8 cellular contexts compared by ENCODE assay signal in the genomic region with DNA sequence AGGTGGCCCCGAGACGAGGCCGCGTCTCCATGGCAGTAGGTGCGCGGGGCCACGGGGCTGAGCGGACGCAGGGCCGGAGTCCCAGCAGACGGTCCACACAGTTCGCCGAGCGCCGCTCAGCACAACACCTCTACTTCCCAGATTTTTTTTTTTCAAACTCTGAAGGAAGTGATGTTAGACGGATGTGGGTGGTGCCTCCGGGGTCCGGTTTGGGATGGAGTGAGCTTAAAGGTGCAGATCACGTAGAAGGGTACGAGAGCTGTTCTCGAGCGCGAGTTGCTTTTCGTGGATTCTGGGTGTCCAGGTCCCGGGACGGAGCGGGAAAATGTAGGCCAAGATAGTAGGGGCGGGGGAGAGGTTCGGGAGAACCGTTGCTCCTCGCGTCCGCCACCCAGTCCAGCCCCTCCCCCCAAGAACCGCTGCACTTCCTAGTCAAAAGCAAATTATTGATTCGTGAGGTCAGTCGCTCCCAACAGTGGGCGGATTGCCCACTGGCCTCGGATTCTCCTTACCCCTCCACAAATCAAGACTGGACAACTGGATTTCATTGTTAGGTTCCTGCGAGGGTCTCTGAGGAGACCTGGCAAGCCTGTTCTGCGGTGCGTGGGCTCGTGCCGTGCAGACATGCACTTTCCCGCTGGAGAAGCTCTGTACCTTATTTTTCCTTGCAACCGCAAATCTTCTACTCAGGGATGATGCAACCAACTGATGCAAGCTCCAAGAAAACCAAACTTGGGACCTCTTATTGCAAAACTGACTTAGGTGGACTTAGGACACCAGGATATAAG. TPM values are rescaled to one million over a fixed set of nuclear protein-coding genes. Genes with fewer than 3 reads are reported as not detected.
DNase-seq lines count a peak whose midpoint lies in the region; ATAC-seq and TF ChIP-seq lines count a peak whose summit lies in the region.

Gene TXNDC12, minus strand, starts transcription at position 126 of the 788 bp plus-strand sequence. Its CDS starts 95 bp downstream, at position 31.

- WGBS in stomach, 5 donors: 0 to 1% (median 0%) methylated on average over 44 to 45 of the region's 45 CpGs

- H4K20me1 ChIP-seq in DOHH2 (ENCODE audit: control insufficient read depth, insufficient read depth, low read depth, low read length): no peaks in the 10 kb centered on the region

- no peaks in the 10 kb centered on the region for H3K9me2 ChIP-seq in DOHH2 (replicated peaks; ENCODE audit: control insufficient read depth, low read length)

- H3K36me3 ChIP-seq in DOHH2 (ENCODE audit: control insufficient read depth, low read length) (peaks cover 60% of the 10 kb centered on the region), MG63 (peaks cover 30% of the 10 kb centered on the region), stomach (peaks cover 3 to 29% (median 27%) of the 10 kb centered on the region in 4 donors)

- H3K27ac ChIP-seq in DOHH2 (ENCODE audit: low read depth, low read length) (peak within 1 kb of the TSS; percentile 66), stomach (peak within 1 kb of the TSS; percentile 90 to 99 (median 95))

- TF ChIP-seq CTCF in DOHH2 (IDR thresholded peaks at IDR 0.05; ENCODE audit: low read depth, low read length, poor library complexity, severe bottlenecking) (no peak), fibroblast of the aortic adventitia (IDR thresholded peaks at IDR 0.05; ENCODE audit: insufficient read depth, low read length) (no peak), stomach (IDR thresholded peaks at IDR 0.05) (no peak)

- H3K79me2 ChIP-seq in DOHH2 (ENCODE audit: control insufficient read depth, low read length): peaks cover 95% of the 10 kb centered on the region

- peaks cover 43 to 53% of the 10 kb centered on the region in 2 donors for H3K4me1 Mint-ChIP-seq in natural killer cell treated with Interleukin-12 subunit alpha and Interleukin-12 subunit beta and Interleukin-15 and Interleukin-18, amount 100 ng/mL, for 72 hours (ENCODE audit: low read depth in 2 of 2)

- peak in 2 of 4 donors; percentile 35 to 81 for TF ChIP-seq POLR2A in stomach (IDR thresholded peaks at IDR 0.05)

- intact Hi-C loops in stomach (cut with DNase I; ENCODE audit: low total_unique reads): no loop called here

- H3F3A ChIP-seq in DOHH2 (ENCODE audit: control insufficient read depth, insufficient read depth): no peaks in the 10 kb centered on the region

- DNase-seq in H4 (ENCODE audit: low spot score) (peak; percentile 94), MG63 (peak; percentile 87), SHP77 treated with DMSO at 0.1 percent for 48 hours (lab: John Stamatoyannopoulos, UW) (peak; percentile 89), fibroblast of the aortic adventitia (ENCODE audit: low read depth) (peak; percentile 91), stomach (peak; percentile 87)
- peak; percentile 88 for DNase-seq in activated effector memory CD4-positive, alpha-beta T cell treated with anti-CD3 and anti-CD28 coated beads, Interleukin-2, amount 50 U/mL, for 16 hours
- DNase-seq in natural killer cell treated with Interleukin-12 subunit alpha and Interleukin-12 subunit beta and Interleukin-15 and Interleukin-18, amount 100 ng/mL, for 72 hours (ENCODE audit: low spot score): peak; percentile 81

- peak within 1 kb of the TSS; percentile 99 for H3K4me3 Mint-ChIP-seq in natural killer cell treated with Interleukin-12 subunit alpha and Interleukin-12 subunit beta and Interleukin-15 and Interleukin-18, amount 100 ng/mL, for 72 hours

- peak within 1 kb of the TSS; percentile 79 for H3K4me3 ChIP-seq in DOHH2 (ENCODE audit: low read length)
- H3K4me3 ChIP-seq in MG63: peak within 1 kb of the TSS; percentile 97
- peak within 1 kb of the TSS; percentile 98 for H3K4me3 ChIP-seq in fibroblast of the aortic adventitia (ENCODE audit: low read depth, low read length)
- H3K4me3 ChIP-seq in stomach: peak within 1 kb of the TSS; percentile 76 to 97 (median 87)

- no peaks in the 10 kb centered on the region for H3K27me3 ChIP-seq in DOHH2 (ENCODE audit: control insufficient read depth, low read length)
- no peaks in the 10 kb centered on the region for H3K27me3 ChIP-seq in MG63
- H3K27me3 ChIP-seq in stomach: no peaks in the 10 kb centered on the region

- no peaks in the 10 kb centered on the region for H3K9me3 ChIP-seq in DOHH2 (ENCODE audit: control insufficient read depth, insufficient read depth, low read length)
- no peaks in the 10 kb centered on the region for H3K9me3 ChIP-seq in MG63
- H3K9me3 ChIP-seq in stomach: no peaks in the 10 kb centered on the region

- ATAC-seq in natural killer cell treated with Interleukin-12 subunit alpha and Interleukin-12 subunit beta and Interleukin-15 and Interleukin-18, amount 100 ng/mL, for 72 hours: peak; percentile 69 to 77

- TF ChIP-seq EP300 in stomach (IDR thresholded peaks at IDR 0.05): no peak

- H3K27me3 Mint-ChIP-seq in natural killer cell treated with Interleukin-12 subunit alpha and Interleukin-12 subunit beta and Interleukin-15 and Interleukin-18, amount 100 ng/mL, for 72 hours: no peaks in the 10 kb centered on the region

- no peaks in the 10 kb centered on the region for H3K9me3 Mint-ChIP-seq in natural killer cell treated with Interleukin-12 subunit alpha and Interleukin-12 subunit beta and Interleukin-15 and Interleukin-18, amount 100 ng/mL, for 72 hours

- H3K4me1 ChIP-seq in DOHH2 (ENCODE audit: control insufficient read depth, low read length) (peaks cover 28% of the 10 kb centered on the region), stomach (peaks cover 36 to 63% (median 51%) of the 10 kb centered on the region in 4 donors)

- peak within 1 kb of the TSS; percentile 73 for H3K4me2 ChIP-seq in DOHH2 (ENCODE audit: low read length)

- peaks cover 5% of the 10 kb centered on the region for H3K36me3 Mint-ChIP-seq in natural killer cell treated with Interleukin-12 subunit alpha and Interleukin-12 subunit beta and Interleukin-15 and Interleukin-18, amount 100 ng/mL, for 72 hours

- peak within 1 kb of the TSS; percentile 92 to 95 for H3K27ac Mint-ChIP-seq in natural killer cell treated with Interleukin-12 subunit alpha and Interleukin-12 subunit beta and Interleukin-15 and Interleukin-18, amount 100 ng/mL, for 72 hours

RNA-seq across cellular contexts. Expression of gene TXNDC12, which starts in this region (rescaled TPM):
- total RNA-seq in H4 (2014; rRNA removed; shearing (Covaris generic)): 128 and 138 TPM in 2 replicates
- total RNA-seq in MG63 (2014; rRNA removed; shearing (Covaris generic); ENCODE audit: low replicate concordance): 16.2 and 42.9 TPM in 2 replicates
- 44.2 and 58.8 TPM in 2 replicates for total RNA-seq in fibroblast of the aortic adventitia (ENCODE audit: low replicate concordance)
- 10 to 100 TPM; 32.0 to 50.2 TPM for total RNA-seq in natural killer cell treated with Interleukin-12 subunit alpha and Interleukin-12 subunit beta and Interleukin-15 and Interleukin-18, amount 100 ng/mL, for 72 hours
- total RNA-seq in stomach: 10 to 100 TPM; 18.7 to 51.6 (median 44.2) TPM
- polyA plus RNA-seq in stomach: 10 to 100 TPM; 12.5 to 23.2 (median 14.0) TPM

Comparison
In these comparisons a context has a peak if more than half of its experiments do, and no peak if none do; other contexts are left out.
1. Peak in every context shown above with its lines: DNase-seq, ATAC-seq, H3K4me3 ChIP-seq and H3K27ac ChIP-seq.